ENCODE assay signal across 8 cellular contexts in genomic region chr7:36207451-36208291, GRCh38. TPM values are rescaled to one million over a fixed set of nuclear protein-coding genes. Genes with fewer than 3 reads are reported as not detected.
DNase-seq lines count a peak whose midpoint lies in the region; ATAC-seq and TF ChIP-seq lines count a peak whose summit lies in the region.

No MANE protein-coding gene starts in this region.

- H3K79me2 ChIP-seq in Loucy (ENCODE audit: insufficient read depth, low read length) = no peaks in the 10 kb centered on the region
- H3K79me2 ChIP-seq in mammary epithelial cell (ENCODE audit: insufficient read depth, low read length) = no peaks in the 10 kb centered on the region

- in situ Hi-C loops in mammary epithelial cell (cut with MboI; ENCODE audit: low sequenced_read_pairs in 2 of 2) = no loop called here

- H4K20me1 ChIP-seq in Loucy (ENCODE audit: insufficient read depth, low read length, poor library complexity, severe bottlenecking) (no peaks in the 10 kb centered on the region), mammary epithelial cell (ENCODE audit: insufficient read depth, low read length) (no peaks in the 10 kb centered on the region)

- H2AFZ ChIP-seq in Loucy (ENCODE audit: low read length) (no peak overlapping the region), mammary epithelial cell (ENCODE audit: low read depth, low read length) (peak overlapping the region; percentile 48)

- CTCF ChIA-PET in mammary epithelial cell (lab: Charles Lee; ENCODE audit: low non-redundant PET) = no interaction called here

- peak; percentile 13 for TF ChIP-seq CTCF in AG09309 (IDR thresholded peaks at IDR 0.05; ENCODE audit: control insufficient read depth, insufficient read depth, low read depth, low read length, missing control alignments)
- peak; percentile 18 for TF ChIP-seq CTCF in Loucy (conservative IDR thresholded peaks at IDR 0.05; ENCODE audit: low read length)
- TF ChIP-seq CTCF in mammary epithelial cell (conservative IDR thresholded peaks at IDR 0.05 in 1 of 2, IDR thresholded peaks at IDR 0.05 in 1 of 2; ENCODE audit: extremely low read depth in 1 of 2, insufficient read depth in 1 of 2, low read depth in 1 of 2, low read length in 2 of 2) = no peak
- TF ChIP-seq CTCF in thoracic aorta (IDR thresholded peaks at IDR 0.05) = peak; percentile 16

- H3K9me2 ChIP-seq in Loucy (replicated peaks; ENCODE audit: low read depth, low read length) = no peaks in the 10 kb centered on the region

- H3K9me3 ChIP-seq in Loucy (ENCODE audit: insufficient read depth, low read depth, low read length) = no peaks in the 10 kb centered on the region
- H3K9me3 ChIP-seq in mammary epithelial cell (replicated peaks; ENCODE audit: insufficient read depth, low read length) = no peaks in the 10 kb centered on the region
- no peaks in the 10 kb centered on the region for H3K9me3 ChIP-seq in thoracic aorta

- no TSS peak for BruUV-seq in mammary epithelial cell (replicated peaks; lab: Mats Ljungman, UMichigan)

- H3K4me1 ChIP-seq in Loucy (ENCODE audit: insufficient read depth, low read length, poor library complexity, severe bottlenecking) (peaks cover 73% of the 10 kb centered on the region), mammary epithelial cell (ENCODE audit: insufficient read depth, low read length) (peaks cover 7% of the 10 kb centered on the region), thoracic aorta (ENCODE audit: control insufficient read depth in 1 of 2, low read depth in 2 of 2) (peaks cover 36 to 74% of the 10 kb centered on the region in 2 donors)

- dilution Hi-C loops in mammary epithelial cell (cut with HindIII; ENCODE audit: low sequenced_read_pairs) = loop anchor here (10.0 kb wide), 1 partner anchor 593 kb away; no protein-coding TSS in a partner anchor

- peak overlapping the region; percentile 53 for H3K4me2 ChIP-seq in Loucy (ENCODE audit: low read depth, low read length, poor library complexity, severe bottlenecking)
- H3K4me2 ChIP-seq in mammary epithelial cell (ENCODE audit: insufficient read depth, low read depth, low read length) = no peak overlapping the region

- H3K4me3 ChIP-seq in AG09309 (ENCODE audit: control insufficient read depth, low read depth, low read length) = no peak overlapping the region
- no peak overlapping the region for H3K4me3 ChIP-seq in Loucy (ENCODE audit: low read length, poor library complexity, severe bottlenecking)
- H3K4me3 ChIP-seq in mammary epithelial cell (replicated peaks in 1 of 3; ENCODE audit: insufficient read depth in 1 of 3, low read depth in 2 of 3, low read length in 3 of 3) = no peak overlapping the region
- no peak overlapping the region for H3K4me3 ChIP-seq in thoracic aorta

- ATAC-seq in left lobe of liver (peak; percentile 68), thoracic aorta (ENCODE audit: insufficient number of reproducible peaks, low FRiP score, low read depth) (peak; percentile 57), HG03159 (IDR thresholded peaks at IDR 0.05; ENCODE audit: unreplicated experiment) (no peak), GM18520 (IDR thresholded peaks at IDR 0.05; ENCODE audit: unreplicated experiment) (no peak), GM18505 (IDR thresholded peaks at IDR 0.05; ENCODE audit: unreplicated experiment) (no peak)

- H3K27ac ChIP-seq in mammary epithelial cell (ENCODE audit: insufficient read depth, low read depth, low read length) (no peak overlapping the region), thoracic aorta (peak overlapping the region; percentile 62 to 71)

- intact Hi-C loops in mammary epithelial cell (cut with micrococcal nuclease) = no loop called here

- 35% methylated on average over 10 of the region's 10 CpGs for WGBS in mammary epithelial cell (ENCODE audit: low coverage, missing lambda C conversion rate)

- no peak for TF ChIP-seq POLR2A in GM18505 (IDR thresholded peaks at IDR 0.05; ENCODE audit: borderline replicate concordance, extremely low read depth, insufficient read depth, insufficient read length)

- H3K9ac ChIP-seq in Loucy (ENCODE audit: low read depth, low read length, poor library complexity, severe bottlenecking) (peak overlapping the region; percentile 44), mammary epithelial cell (ENCODE audit: insufficient read depth, low read length) (no peak overlapping the region)

- DNase-seq in AG09309 (ENCODE audit: low read depth) = peak; percentile 32
- DNase-seq in mammary epithelial cell = peak; percentile 25
- peak; percentile 62 for DNase-seq in left lobe of liver (ENCODE audit: low spot score)
- no peak for DNase-seq in thoracic aorta (ENCODE audit: low spot score)

- H3F3A ChIP-seq in Loucy (ENCODE audit: low read depth) = peaks cover 4% of the 10 kb centered on the region; the same call in 1 of the 2 replicates

- H3K36me3 ChIP-seq in Loucy (ENCODE audit: insufficient read depth, low read length) (no peaks in the 10 kb centered on the region), mammary epithelial cell (ENCODE audit: insufficient read depth, low read length) (no peaks in the 10 kb centered on the region), thoracic aorta (no peaks in the 10 kb centered on the region)

- H3K27me3 ChIP-seq in Loucy (ENCODE audit: insufficient read depth, low read length, poor library complexity, severe bottlenecking) (no peaks in the 10 kb centered on the region), mammary epithelial cell (ENCODE audit: insufficient read depth, low read length) (no peaks in the 10 kb centered on the region), thoracic aorta (replicated peaks; ENCODE audit: insufficient read depth) (no peaks in the 10 kb centered on the region)

RNA-seq across cellular contexts. Expression of gene EEPD1, which starts 54.6 kb away (rescaled TPM):
- 1 to 10 TPM; 1.9 to 2.0 TPM for total RNA-seq in mammary epithelial cell
- polyA plus RNA-seq in mammary epithelial cell = 1.5 TPM
- polyA minus RNA-seq in mammary epithelial cell = 0.21 TPM
- total RNA-seq in left lobe of liver = 10.3 TPM
- total RNA-seq in thoracic aorta = 10 to 100 TPM; 14.6 to 17.4 TPM

Comparison
In these comparisons a context has a peak if more than half of its experiments do, and no peak if none do; other contexts are left out.
1. CTCF ChIP-seq: peak in AG09309 (single experiment), Loucy (single experiment) and thoracic aorta (single experiment); none in mammary epithelial cell (0 of 2).
2. ATAC-seq: peak in left lobe of liver (single experiment) and thoracic aorta (single experiment); none in HG03159 (single experiment), GM18520 (single experiment) and GM18505 (single experiment).